ENCODE assay signal across 1 cellular context in genomic region chr12:91210577-91210976, GRCh38.
TF ChIP-seq lines count a peak whose summit lies in the region.

No MANE protein-coding gene starts in this region.

TF ChIP-seq in GM23338, 12 proteins besides CTCF, POLR2A, EP300 and RAD21:
- TF ChIP-seq CREB1 (CRISPR knock-in tag; IDR thresholded peaks at IDR 0.05; ENCODE audit: low read depth), result no peak
- no peak for TF ChIP-seq EZH2 (IDR thresholded peaks at IDR 0.05; ENCODE audit: low read depth, unreplicated experiment)
- TF ChIP-seq POLR2AphosphoS5 (IDR thresholded peaks at IDR 0.05; ENCODE audit: low read depth), result no peak
- TF ChIP-seq, protein P1, sequence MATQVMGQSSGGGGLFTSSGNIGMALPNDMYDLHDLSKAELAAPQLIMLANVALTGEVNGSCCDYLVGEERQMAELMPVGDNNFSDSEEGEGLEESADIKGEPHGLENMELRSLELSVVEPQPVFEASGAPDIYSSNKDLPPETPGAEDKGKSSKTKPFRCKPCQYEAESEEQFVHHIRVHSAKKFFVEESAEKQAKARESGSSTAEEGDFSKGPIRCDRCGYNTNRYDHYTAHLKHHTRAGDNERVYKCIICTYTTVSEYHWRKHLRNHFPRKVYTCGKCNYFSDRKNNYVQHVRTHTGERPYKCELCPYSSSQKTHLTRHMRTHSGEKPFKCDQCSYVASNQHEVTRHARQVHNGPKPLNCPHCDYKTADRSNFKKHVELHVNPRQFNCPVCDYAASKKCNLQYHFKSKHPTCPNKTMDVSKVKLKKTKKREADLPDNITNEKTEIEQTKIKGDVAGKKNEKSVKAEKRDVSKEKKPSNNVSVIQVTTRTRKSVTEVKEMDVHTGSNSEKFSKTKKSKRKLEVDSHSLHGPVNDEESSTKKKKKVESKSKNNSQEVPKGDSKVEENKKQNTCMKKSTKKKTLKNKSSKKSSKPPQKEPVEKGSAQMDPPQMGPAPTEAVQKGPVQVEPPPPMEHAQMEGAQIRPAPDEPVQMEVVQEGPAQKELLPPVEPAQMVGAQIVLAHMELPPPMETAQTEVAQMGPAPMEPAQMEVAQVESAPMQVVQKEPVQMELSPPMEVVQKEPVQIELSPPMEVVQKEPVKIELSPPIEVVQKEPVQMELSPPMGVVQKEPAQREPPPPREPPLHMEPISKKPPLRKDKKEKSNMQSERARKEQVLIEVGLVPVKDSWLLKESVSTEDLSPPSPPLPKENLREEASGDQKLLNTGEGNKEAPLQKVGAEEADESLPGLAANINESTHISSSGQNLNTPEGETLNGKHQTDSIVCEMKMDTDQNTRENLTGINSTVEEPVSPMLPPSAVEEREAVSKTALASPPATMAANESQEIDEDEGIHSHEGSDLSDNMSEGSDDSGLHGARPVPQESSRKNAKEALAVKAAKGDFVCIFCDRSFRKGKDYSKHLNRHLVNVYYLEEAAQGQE (IDR thresholded peaks at IDR 0.05; ENCODE audit: unreplicated experiment), result no peak
- no peak for TF ChIP-seq JUNB (IDR thresholded peaks at IDR 0.05; ENCODE audit: unreplicated experiment)
- TF ChIP-seq, protein P2, sequence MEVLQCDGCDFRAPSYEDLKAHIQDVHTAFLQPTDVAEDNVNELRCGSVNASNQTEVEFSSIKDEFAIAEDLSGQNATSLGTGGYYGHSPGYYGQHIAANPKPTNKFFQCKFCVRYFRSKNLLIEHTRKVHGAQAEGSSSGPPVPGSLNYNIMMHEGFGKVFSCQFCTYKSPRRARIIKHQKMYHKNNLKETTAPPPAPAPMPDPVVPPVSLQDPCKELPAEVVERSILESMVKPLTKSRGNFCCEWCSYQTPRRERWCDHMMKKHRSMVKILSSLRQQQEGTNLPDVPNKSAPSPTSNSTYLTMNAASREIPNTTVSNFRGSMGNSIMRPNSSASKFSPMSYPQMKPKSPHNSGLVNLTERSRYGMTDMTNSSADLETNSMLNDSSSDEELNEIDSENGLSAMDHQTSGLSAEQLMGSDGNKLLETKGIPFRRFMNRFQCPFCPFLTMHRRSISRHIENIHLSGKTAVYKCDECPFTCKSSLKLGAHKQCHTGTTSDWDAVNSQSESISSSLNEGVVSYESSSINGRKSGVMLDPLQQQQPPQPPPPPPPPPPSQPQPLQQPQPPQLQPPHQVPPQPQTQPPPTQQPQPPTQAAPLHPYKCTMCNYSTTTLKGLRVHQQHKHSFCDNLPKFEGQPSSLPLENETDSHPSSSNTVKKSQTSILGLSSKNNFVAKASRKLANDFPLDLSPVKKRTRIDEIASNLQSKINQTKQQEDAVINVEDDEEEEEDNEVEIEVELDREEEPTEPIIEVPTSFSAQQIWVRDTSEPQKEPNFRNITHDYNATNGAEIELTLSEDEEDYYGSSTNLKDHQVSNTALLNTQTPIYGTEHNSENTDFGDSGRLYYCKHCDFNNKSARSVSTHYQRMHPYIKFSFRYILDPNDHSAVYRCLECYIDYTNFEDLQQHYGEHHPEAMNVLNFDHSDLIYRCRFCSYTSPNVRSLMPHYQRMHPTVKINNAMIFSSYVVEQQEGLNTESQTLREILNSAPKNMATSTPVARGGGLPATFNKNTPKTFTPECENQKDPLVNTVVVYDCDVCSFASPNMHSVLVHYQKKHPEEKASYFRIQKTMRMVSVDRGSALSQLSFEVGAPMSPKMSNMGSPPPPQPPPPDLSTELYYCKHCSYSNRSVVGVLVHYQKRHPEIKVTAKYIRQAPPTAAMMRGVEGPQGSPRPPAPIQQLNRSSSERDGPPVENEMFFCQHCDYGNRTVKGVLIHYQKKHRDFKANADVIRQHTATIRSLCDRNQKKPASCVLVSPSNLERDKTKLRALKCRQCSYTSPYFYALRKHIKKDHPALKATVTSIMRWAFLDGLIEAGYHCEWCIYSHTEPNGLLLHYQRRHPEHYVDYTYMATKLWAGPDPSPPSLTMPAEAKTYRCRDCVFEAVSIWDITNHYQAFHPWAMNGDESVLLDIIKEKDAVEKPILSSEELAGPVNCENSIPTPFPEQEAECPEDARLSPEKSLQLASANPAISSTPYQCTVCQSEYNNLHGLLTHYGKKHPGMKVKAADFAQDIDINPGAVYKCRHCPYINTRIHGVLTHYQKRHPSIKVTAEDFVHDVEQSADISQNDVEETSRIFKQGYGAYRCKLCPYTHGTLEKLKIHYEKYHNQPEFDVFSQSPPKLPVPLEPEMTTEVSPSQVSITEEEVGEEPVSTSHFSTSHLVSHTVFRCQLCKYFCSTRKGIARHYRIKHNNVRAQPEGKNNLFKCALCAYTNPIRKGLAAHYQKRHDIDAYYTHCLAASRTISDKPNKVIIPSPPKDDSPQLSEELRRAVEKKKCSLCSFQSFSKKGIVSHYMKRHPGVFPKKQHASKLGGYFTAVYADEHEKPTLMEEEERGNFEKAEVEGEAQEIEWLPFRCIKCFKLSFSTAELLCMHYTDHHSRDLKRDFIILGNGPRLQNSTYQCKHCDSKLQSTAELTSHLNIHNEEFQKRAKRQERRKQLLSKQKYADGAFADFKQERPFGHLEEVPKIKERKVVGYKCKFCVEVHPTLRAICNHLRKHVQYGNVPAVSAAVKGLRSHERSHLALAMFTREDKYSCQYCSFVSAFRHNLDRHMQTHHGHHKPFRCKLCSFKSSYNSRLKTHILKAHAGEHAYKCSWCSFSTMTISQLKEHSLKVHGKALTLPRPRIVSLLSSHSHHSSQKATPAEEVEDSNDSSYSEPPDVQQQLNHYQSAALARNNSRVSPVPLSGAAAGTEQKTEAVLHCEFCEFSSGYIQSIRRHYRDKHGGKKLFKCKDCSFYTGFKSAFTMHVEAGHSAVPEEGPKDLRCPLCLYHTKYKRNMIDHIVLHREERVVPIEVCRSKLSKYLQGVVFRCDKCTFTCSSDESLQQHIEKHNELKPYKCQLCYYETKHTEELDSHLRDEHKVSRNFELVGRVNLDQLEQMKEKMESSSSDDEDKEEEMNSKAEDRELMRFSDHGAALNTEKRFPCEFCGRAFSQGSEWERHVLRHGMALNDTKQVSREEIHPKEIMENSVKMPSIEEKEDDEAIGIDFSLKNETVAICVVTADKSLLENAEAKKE (CRISPR knock-in tag; IDR thresholded peaks at IDR 0.05), result no peak
- no peak for TF ChIP-seq EZH2phosphoT487 (IDR thresholded peaks at IDR 0.05; ENCODE audit: unreplicated experiment)
- no peak for TF ChIP-seq ZNF331 (CRISPR knock-in tag; IDR thresholded peaks at IDR 0.05; ENCODE audit: low read depth)
- TF ChIP-seq NANOG (IDR thresholded peaks at IDR 0.05; ENCODE audit: borderline replicate concordance), result no peak
- TF ChIP-seq, protein P3, sequence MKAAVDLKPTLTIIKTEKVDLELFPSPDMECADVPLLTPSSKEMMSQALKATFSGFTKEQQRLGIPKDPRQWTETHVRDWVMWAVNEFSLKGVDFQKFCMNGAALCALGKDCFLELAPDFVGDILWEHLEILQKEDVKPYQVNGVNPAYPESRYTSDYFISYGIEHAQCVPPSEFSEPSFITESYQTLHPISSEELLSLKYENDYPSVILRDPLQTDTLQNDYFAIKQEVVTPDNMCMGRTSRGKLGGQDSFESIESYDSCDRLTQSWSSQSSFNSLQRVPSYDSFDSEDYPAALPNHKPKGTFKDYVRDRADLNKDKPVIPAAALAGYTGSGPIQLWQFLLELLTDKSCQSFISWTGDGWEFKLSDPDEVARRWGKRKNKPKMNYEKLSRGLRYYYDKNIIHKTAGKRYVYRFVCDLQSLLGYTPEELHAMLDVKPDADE (IDR thresholded peaks at IDR 0.05), result no peak
- no peak for TF ChIP-seq ZNF114 (CRISPR knock-in tag; IDR thresholded peaks at IDR 0.05)
- no peak for TF ChIP-seq STAT1 (IDR thresholded peaks at IDR 0.05; ENCODE audit: unreplicated experiment)
